In genomic region chr1:196856053-196856452, GRCh38 we compare ENCODE assay signal across 19 cellular contexts. TPM values are rescaled to one million over a fixed set of nuclear protein-coding genes. Genes with fewer than 3 reads are reported as not detected.
DNase-seq lines count a peak whose midpoint lies in the region; ATAC-seq and TF ChIP-seq lines count a peak whose summit lies in the region.
"Had no signal": no experiment of that assay in that cellular context is flagged by ENCODE, and none has a peak within 500 bp of the region (broad histone marks: within the 10 kb centered on the region; RNA-seq: fewer than 3 reads in every experiment).

No MANE protein-coding gene starts in this region.

- TF ChIP-seq CTCF in WTC11 (IDR thresholded peaks at IDR 0.05) (no peak), progenitor cell of endocrine pancreas (IDR thresholded peaks at IDR 0.05; ENCODE audit: unreplicated experiment) (no peak), esophagus muscularis mucosa (IDR thresholded peaks at IDR 0.05) (no peak)

- no peaks in the 10 kb centered on the region for H3K36me3 ChIP-seq in esophagus muscularis mucosa
- H3K36me3 ChIP-seq: BLaER1 treated with 17β-estradiol and CSF1 and Interleukin-3, amounts not matched to agents 10 nM and 100 nM had no signal

- no peak overlapping the region for H3K27ac ChIP-seq in esophagus muscularis mucosa (replicated peaks in 1 of 4)
- H3K27ac ChIP-seq: BLaER1 treated with 17β-estradiol and CSF1 and Interleukin-3, amounts not matched to agents 10 nM and 100 nM had no signal

- CTCF ChIA-PET in WTC11 (lab: Charles Lee) = no interaction called here
- CTCF ChIA-PET in activated CD4-positive, alpha-beta T cell treated with anti-CD3 and anti-CD28 coated beads, Interleukin-2, amount 10 ng/mL, durations not matched to agents 7 days and 5 days (lab: Charles Lee) = no interaction called here

- no peaks in the 10 kb centered on the region for H3K4me1 ChIP-seq in esophagus muscularis mucosa
- H3K4me1 ChIP-seq: BLaER1 treated with 17β-estradiol and CSF1 and Interleukin-3, amounts not matched to agents 10 nM and 100 nM had no signal

- H3K9me3 ChIP-seq in esophagus muscularis mucosa = no peaks in the 10 kb centered on the region
- H3K9me3 ChIP-seq: BLaER1 treated with 17β-estradiol and CSF1 and Interleukin-3, amounts not matched to agents 10 nM and 100 nM had no signal

- TF ChIP-seq EP300 in esophagus muscularis mucosa (IDR thresholded peaks at IDR 0.05) = no peak

- H3K36me3 Mint-ChIP-seq in WTC11 (no peaks in the 10 kb centered on the region), progenitor cell of endocrine pancreas (ENCODE audit: insufficient read depth) (no peaks in the 10 kb centered on the region)
- no peaks in the 10 kb centered on the region for H3K36me3 Mint-ChIP-seq in activated CD4-positive, alpha-beta T cell treated with anti-CD3 and anti-CD28 coated beads, Interleukin-2, amount 10 ng/mL, durations not matched to agents 7 days and 5 days (ENCODE audit: low read depth)
- H3K36me3 Mint-ChIP-seq: CD8-positive, alpha-beta T cell; IgD-negative memory B cell had no signal

- H3K27me3 Mint-ChIP-seq in WTC11 (ENCODE audit: low read depth) = no peaks in the 10 kb centered on the region
- peaks cover 6% of the 10 kb centered on the region for H3K27me3 Mint-ChIP-seq in progenitor cell of endocrine pancreas
- no peaks in the 10 kb centered on the region for H3K27me3 Mint-ChIP-seq in activated CD4-positive, alpha-beta T cell treated with anti-CD3 and anti-CD28 coated beads, Interleukin-2, amount 10 ng/mL, durations not matched to agents 7 days and 5 days
- H3K27me3 Mint-ChIP-seq: B cell, IgD-negative memory B cell had no signal

- H3K27ac Mint-ChIP-seq in WTC11 (peak overlapping the region; percentile 76; the same call in 1 of the 2 replicates), progenitor cell of endocrine pancreas (peak overlapping the region; percentile 49)
- H3K27ac Mint-ChIP-seq in activated CD4-positive, alpha-beta T cell treated with anti-CD3 and anti-CD28 coated beads, Interleukin-2, amount 10 ng/mL, durations not matched to agents 7 days and 5 days = no peak overlapping the region
- H3K27ac Mint-ChIP-seq: B cell; CD8-positive, alpha-beta T cell; IgD-negative memory B cell had no signal

- intact Hi-C loops in esophagus muscularis mucosa (cut with DNase I) = no loop called here

- H3K4me1 Mint-ChIP-seq in WTC11 (no peaks in the 10 kb centered on the region), progenitor cell of endocrine pancreas (ENCODE audit: low read depth) (no peaks in the 10 kb centered on the region)
- no peaks in the 10 kb centered on the region for H3K4me1 Mint-ChIP-seq in activated CD4-positive, alpha-beta T cell treated with anti-CD3 and anti-CD28 coated beads, Interleukin-2, amount 10 ng/mL, durations not matched to agents 7 days and 5 days
- H3K4me1 Mint-ChIP-seq: B cell, H9, IgD-negative memory B cell had no signal

- WGBS in esophagus muscularis mucosa = 73% methylated on average over 4 of the region's 6 CpGs

- no peaks in the 10 kb centered on the region for H3K27me3 ChIP-seq in esophagus muscularis mucosa
- H3K27me3 ChIP-seq: BLaER1 treated with 17β-estradiol and CSF1 and Interleukin-3, amounts not matched to agents 10 nM and 100 nM had no signal

- H3K4me3 Mint-ChIP-seq in WTC11 (no peak overlapping the region), progenitor cell of endocrine pancreas (ENCODE audit: low read depth) (no peak overlapping the region)
- H3K4me3 Mint-ChIP-seq in activated CD4-positive, alpha-beta T cell treated with anti-CD3 and anti-CD28 coated beads, Interleukin-2, amount 10 ng/mL, durations not matched to agents 7 days and 5 days = no peak overlapping the region
- H3K4me3 Mint-ChIP-seq: B cell; CD8-positive, alpha-beta T cell; H9; IgD-negative memory B cell had no signal

- ATAC-seq in WTC11 = peak; percentile 75
- ATAC-seq: CD8-positive, alpha-beta T cell; HepG2 had no signal

- H3K9me3 Mint-ChIP-seq in WTC11 (no peaks in the 10 kb centered on the region), progenitor cell of endocrine pancreas (ENCODE audit: low read depth) (no peaks in the 10 kb centered on the region)
- no peaks in the 10 kb centered on the region for H3K9me3 Mint-ChIP-seq in activated CD4-positive, alpha-beta T cell treated with anti-CD3 and anti-CD28 coated beads, Interleukin-2, amount 10 ng/mL, durations not matched to agents 7 days and 5 days
- H3K9me3 Mint-ChIP-seq: CD8-positive, alpha-beta T cell; H9 had no signal

- H3K4me3 ChIP-seq in esophagus muscularis mucosa = no peak overlapping the region
- H3K4me3 ChIP-seq: BLaER1 treated with 17β-estradiol and CSF1 and Interleukin-3, amounts not matched to agents 10 nM and 100 nM had no signal

- TF ChIP-seq POLR2A in esophagus muscularis mucosa (IDR thresholded peaks at IDR 0.05; ENCODE audit: low read depth) = no peak

- peak; percentile 11 for DNase-seq in NCI-H69 (lab: John Stamatoyannopoulos, UW)
- DNase-seq in WTC11 (ENCODE audit: low spot score) = no peak
- DNase-seq in iPS-NIHi7 (ENCODE audit: extremely low spot score) = peak; percentile 11
- no peak for DNase-seq in progenitor cell of endocrine pancreas (ENCODE audit: low spot score, unreplicated experiment)
- DNase-seq in activated CD4-positive, alpha-beta T cell treated with anti-CD3 and anti-CD28 coated beads, Interleukin-2, amount 10 ng/mL, durations not matched to agents 7 days and 5 days = no peak
- no peak for DNase-seq in KG1 (lab: John Stamatoyannopoulos, UW)
- DNase-seq in esophagus muscularis mucosa (ENCODE audit: extremely low spot score) = no peak
- no peak for DNase-seq in epidermal melanocyte (ENCODE audit: insufficient read length, low spot score)
- DNase-seq: Calu3; CD8-positive, alpha-beta T cell; DMS79 treated with DMSO at 0.1 percent for 48 hours; GF-D8; GOT3; H9 had no signal

- POLR2A ChIA-PET in WTC11 (lab: Charles Lee) = no interaction called here
- POLR2A ChIA-PET in activated CD4-positive, alpha-beta T cell treated with anti-CD3 and anti-CD28 coated beads, Interleukin-2, amount 10 ng/mL, durations not matched to agents 7 days and 5 days (lab: Charles Lee) = no interaction called here

TF ChIP-seq in WTC11, 78 proteins besides CTCF, POLR2A, EP300 and RAD21 (continues in another document):
- TF ChIP-seq SOX15 (CRISPR knock-in tag; IDR thresholded peaks at IDR 0.05) = no peak
- no peak for TF ChIP-seq E2F4 (CRISPR knock-in tag; IDR thresholded peaks at IDR 0.05; ENCODE audit: borderline replicate concordance, low read depth)
- no peak for TF ChIP-seq E2F5 (CRISPR knock-in tag; IDR thresholded peaks at IDR 0.05)
- TF ChIP-seq PREB (CRISPR knock-in tag; IDR thresholded peaks at IDR 0.05; ENCODE audit: borderline replicate concordance) = no peak
- TF ChIP-seq CREM (CRISPR knock-in tag; IDR thresholded peaks at IDR 0.05) = no peak
- TF ChIP-seq FOXP4 (CRISPR knock-in tag; IDR thresholded peaks at IDR 0.05) = no peak
- no peak for TF ChIP-seq NFE2L1 (CRISPR knock-in tag; IDR thresholded peaks at IDR 0.05)

RNA-seq across cellular contexts. Expression of gene CFHR4, which starts 31.8 kb away (rescaled TPM):
- total RNA-seq in WTC11 (2021) (0.42 TPM in 1 of 3 replicates, not detected in the others), progenitor cell of endocrine pancreas (not detected in 2 replicates), esophagus muscularis mucosa (not detected)
- not detected for total RNA-seq in activated CD4-positive, alpha-beta T cell treated with anti-CD3 and anti-CD28 coated beads, Interleukin-2, amount 10 ng/mL, durations not matched to agents 7 days and 5 days
- total RNA-seq: A172; B cell; Calu3; CD8-positive, alpha-beta T cell; H9; HepG2 had no signal

RNA-seq across cellular contexts. Expression of gene CFHR1, which starts 36.5 kb away (rescaled TPM):
- 0.14 to 0.20 TPM (median 0.16 TPM) in 3 replicates for total RNA-seq in WTC11 (2021)
- total RNA-seq in progenitor cell of endocrine pancreas = not detected in 2 replicates
- not detected for total RNA-seq in activated CD4-positive, alpha-beta T cell treated with anti-CD3 and anti-CD28 coated beads, Interleukin-2, amount 10 ng/mL, durations not matched to agents 7 days and 5 days
- under 1 TPM in 1 of 4 donors, not detected in 3; 0.39 TPM for total RNA-seq in esophagus muscularis mucosa
- total RNA-seq: B cell; Calu3; CD8-positive, alpha-beta T cell; H9; HepG2 had no signal

Comparison
In these comparisons a context has a peak if more than half of its experiments do, and no peak if none do; other contexts are left out.
1. DNase-seq: peak in NCI-H69 (single experiment) and iPS-NIHi7 (single experiment); none in WTC11 (single experiment), progenitor cell of endocrine pancreas (single experiment), activated CD4-positive, alpha-beta T cell treated with anti-CD3 and anti-CD28 coated beads, Interleukin-2, amount 10 ng/mL, durations not matched to agents 7 days and 5 days (single experiment), KG1 (single experiment), esophagus muscularis mucosa (single experiment) and epidermal melanocyte (single experiment).